ENCODE assay signal across 21 cellular contexts in genomic region chr4:52643190-52643589, GRCh38. TPM values are rescaled to one million over a fixed set of nuclear protein-coding genes. Genes with fewer than 3 reads are reported as not detected.
A peak's percentile ranks its signal among the peaks of the same experiment; 100 is the strongest.
DNase-seq lines count a peak whose midpoint lies in the region; ATAC-seq, FAIRE-seq and TF ChIP-seq lines count a peak whose summit lies in the region.
"Had no signal": no experiment of that assay in that cellular context is flagged by ENCODE, and none has a peak within 500 bp of the region (broad histone marks: within the 10 kb centered on the region; RNA-seq: fewer than 3 reads in every experiment).

No MANE protein-coding gene starts in this region.

- TF ChIP-seq CTCF in HEK293 (tag by site-specific recombination; IDR thresholded peaks at IDR 0.05), result no peak
- TF ChIP-seq CTCF in GM12878 (IDR thresholded peaks at IDR 0.05 in 2 of 3, conservative IDR thresholded peaks at IDR 0.05 in 1 of 3; ENCODE audit: control insufficient read depth in 2 of 3, extremely low read depth in 1 of 3, insufficient read depth in 1 of 3, low read depth in 3 of 3, low read length in 3 of 3), result no peak
- no peak for TF ChIP-seq CTCF in thoracic aorta (IDR thresholded peaks at IDR 0.05)

- DNase-seq in GM12892 (ENCODE audit: insufficient read length) (no peak), GM12878 (ENCODE audit: low read depth, low spot score) (no peak), thoracic aorta (ENCODE audit: low spot score) (no peak), GDM1 (lab: John Stamatoyannopoulos, UW) (no peak)
- DNase-seq: AML-193; CD4-positive, alpha-beta T cell; COR-L47; MV-4-11; NCI-H1105; NCI-H1436 treated with DMSO at 0.1 percent for 48 hours; NCI-H187 treated with DMSO at 0.1 percent for 48 hours; NCI-H526; RPMI8226 had no signal

- RAD21 ChIA-PET in GM12878 (lab: Charles Lee; ENCODE audit: unreplicated experiment), result interaction anchor here (1.1 to 2.1 kb wide), 5 partner anchors 15 to 801 kb away, joined by 3 to 8 read pairs (median 3); partner anchors contain the start of gene USP46

- ATAC-seq in GM12878, result no peak
- no peak for ATAC-seq in thoracic aorta (ENCODE audit: insufficient number of reproducible peaks, low FRiP score, low read depth)
- no peak for ATAC-seq in HG03039 (IDR thresholded peaks at IDR 0.05; ENCODE audit: unreplicated experiment)
- ATAC-seq in GM18867 (IDR thresholded peaks at IDR 0.05; ENCODE audit: unreplicated experiment), result no peak
- ATAC-seq: A549, K562 had no signal

- H3K27ac ChIP-seq in HEK293 (ENCODE audit: extremely low read depth, low read depth, low read length) (no peak overlapping the region), GM12878 (ENCODE audit: control insufficient read depth, insufficient read depth) (peak overlapping the region; percentile 61), thoracic aorta (peak overlapping the region; percentile 4 to 63)
- H3K27ac ChIP-seq: A549; BLaER1 treated with 17β-estradiol and CSF1 and Interleukin-3, amounts not matched to agents 10 nM and 100 nM had no signal

- no peaks in the 10 kb centered on the region for H4K20me1 ChIP-seq in GM12878 (ENCODE audit: control insufficient read depth, insufficient read depth)

- H3K79me2 ChIP-seq in GM12878 (ENCODE audit: control insufficient read depth, insufficient read depth, low read length), result peaks cover 60% of the 10 kb centered on the region

- BruUV-seq in GM12878 (replicated peaks; lab: Mats Ljungman, UMichigan), result no TSS peak

- intact Hi-C loops in GM12878 (cut with micrococcal nuclease; ENCODE audit: unreplicated experiment), result loop anchor here (5.0 to 10.0 kb wide), 2 partner anchors 69 to 608 kb away; partner anchors contain the start of gene SGCB

- CTCF ChIA-PET in HEK293 (lab: Yijun Ruan, JAX), result interaction anchor here (0.7 kb wide), 1 partner anchor 800 kb away, joined by 3 read pairs; the partner anchor contains the start of gene DCUN1D4
- CTCF ChIA-PET in GM12878 (lab: Yijun Ruan, JAX), result interaction anchor here (0.6 to 1.6 kb wide), 4 partner anchors 13 to 98 kb away, joined by 3 to 5 read pairs (median 4); no protein-coding TSS in a partner anchor

- H3K4me3 ChIP-seq in HEK293 (ENCODE audit: low read depth, low read length) (no peak overlapping the region), GM12878 (peak overlapping the region; percentile 1; the same call in 1 of the 2 replicates), thoracic aorta (no peak overlapping the region)
- H3K4me3 ChIP-seq: A549; BLaER1 treated with 17β-estradiol and CSF1 and Interleukin-3, amounts not matched to agents 10 nM and 100 nM; K562 had no signal

- no peak for TF ChIP-seq POLR2A in GM12892 (IDR thresholded peaks at IDR 0.05; ENCODE audit: low read depth, low read length)
- no peak for TF ChIP-seq POLR2A in GM12878 (IDR thresholded peaks at IDR 0.05; ENCODE audit: low read depth, low read length)

- peaks cover 11% of the 10 kb centered on the region for H3K4me1 ChIP-seq in HEK293 (ENCODE audit: control insufficient read depth, insufficient read depth, low read length)
- H3K4me1 ChIP-seq in GM12878 (ENCODE audit: control insufficient read depth, insufficient read depth, low read length), result peaks cover 53% of the 10 kb centered on the region
- H3K4me1 ChIP-seq in thoracic aorta (ENCODE audit: control insufficient read depth in 1 of 2, low read depth in 2 of 2), result peaks cover 37 to 69% of the 10 kb centered on the region in 2 donors

- WGBS in GM12878 (ENCODE audit: insufficient coverage, insufficient replicate concordance, low lambda C conversion rate, missing lambda C conversion rate), result 98% methylated on average over 2 of the region's 2 CpGs

- H3K4me2 ChIP-seq in GM12878 (ENCODE audit: control insufficient read depth, insufficient read depth), result peak overlapping the region; percentile 72; the same call in 1 of the 2 replicates
- H3K4me2 ChIP-seq: A549; BLaER1 treated with 17β-estradiol and CSF1 and Interleukin-3, amounts not matched to agents 10 nM and 100 nM had no signal

- in situ Hi-C loops in GM12878 (cut with MboI), result no loop called here

- no peaks in the 10 kb centered on the region for H3K27me3 ChIP-seq in GM12878 (replicated peaks in 1 of 2; ENCODE audit: control insufficient read depth in 2 of 2, insufficient read depth in 2 of 2, low read length in 1 of 2)
- H3K27me3 ChIP-seq in thoracic aorta (replicated peaks; ENCODE audit: insufficient read depth), result no peaks in the 10 kb centered on the region
- H3K27me3 ChIP-seq: BLaER1 treated with 17β-estradiol and CSF1 and Interleukin-3, amounts not matched to agents 10 nM and 100 nM had no signal

- H3K9me3 ChIP-seq in HEK293 (ENCODE audit: control insufficient read depth, insufficient read depth, low read depth, low read length) (no peaks in the 10 kb centered on the region), GM12878 (replicated peaks; ENCODE audit: control insufficient read depth, insufficient read depth, low read length) (peaks cover 2% of the 10 kb centered on the region; the same call in 2 of the 3 replicates), thoracic aorta (no peaks in the 10 kb centered on the region)
- H3K9me3 ChIP-seq: A549 had no signal

- peak; percentile 78 for FAIRE-seq in GM12892 (lab: Jason Lieb, UNC)
- no peak for FAIRE-seq in GM12878 (lab: Jason Lieb, UNC)
- FAIRE-seq: A549, G401.6, HTR-8/SVneo, K562 had no signal

- H3K36me3 ChIP-seq in HEK293 (ENCODE audit: control insufficient read depth in 2 of 2, insufficient read depth in 1 of 2, low read length in 2 of 2) (no peaks in the 10 kb centered on the region), GM12878 (ENCODE audit: control insufficient read depth in 2 of 2, insufficient read depth in 2 of 2, low read length in 1 of 2) (no peaks in the 10 kb centered on the region), thoracic aorta (no peaks in the 10 kb centered on the region)

- no peak overlapping the region for H2AFZ ChIP-seq in GM12878 (ENCODE audit: control insufficient read depth, low read depth, low read length)

- POLR2A ChIA-PET in HEK293 (lab: Yijun Ruan, JAX) (interaction anchor here (1.0 to 1.8 kb wide), 2 partner anchors 15 to 69 kb away, joined by 5 to 8 read pairs; no protein-coding TSS in a partner anchor), GM12878 (lab: Charles Lee) (interaction anchor here (1.2 to 2.0 kb wide), 4 partner anchors 12 to 69 kb away, joined by 3 to 12 read pairs (median 6); no protein-coding TSS in a partner anchor)

- no peak overlapping the region for H3K9ac ChIP-seq in GM12878 (ENCODE audit: control insufficient read depth, insufficient read depth, low read length)
- H3K9ac ChIP-seq: BLaER1 treated with 17β-estradiol and CSF1 and Interleukin-3, amounts not matched to agents 10 nM and 100 nM had no signal

- TF ChIP-seq EP300 in GM12878 (IDR thresholded peaks at IDR 0.05; ENCODE audit: borderline replicate concordance in 1 of 2, control insufficient read depth in 1 of 2, low read depth in 2 of 2, low read length in 2 of 2), result no peak

- SMC1A ChIA-PET in GM12878 (lab: Charles Lee; ENCODE audit: uncharacterized antibody, unreplicated experiment), result interaction anchor here (0.8 to 1.7 kb wide), 7 partner anchors 10 to 53 kb away, joined by 3 to 15 read pairs (median 4); no protein-coding TSS in a partner anchor

- TF ChIP-seq RAD21 in GM12878 (IDR thresholded peaks at IDR 0.05; ENCODE audit: insufficient read depth, low read depth, low read length), result no peak

TF ChIP-seq in HEK293, 187 proteins besides CTCF, POLR2A, EP300 and RAD21:
- TF ChIP-seq ZNF292 (tag by site-specific recombination; IDR thresholded peaks at IDR 0.05; ENCODE audit: borderline replicate concordance, low read depth), result no peak
- peak; percentile 65 for TF ChIP-seq SP7 (tag by site-specific recombination; IDR thresholded peaks at IDR 0.05)

TF ChIP-seq in GM12878, 131 proteins besides CTCF, POLR2A, EP300 and RAD21 (continues in another document):
- no peak for TF ChIP-seq RFX5 (IDR thresholded peaks at IDR 0.05; ENCODE audit: low read depth, low read length)

RNA-seq across cellular contexts. Expression of gene USP46, which starts 15.9 kb away (rescaled TPM):
- 9.1 TPM for polyA plus RNA-seq in GM12892 (2012; ENCODE audit: missing spikeins)
- 22.3 and 26.2 TPM in 2 replicates for total RNA-seq in GM12878 (2013; cell fraction: nucleolus; rRNA removed)
- 6.7 and 8.4 TPM in 2 replicates for total RNA-seq in GM12878 (2014; rRNA removed)
- 10.4 and 11.6 TPM in 2 replicates for total RNA-seq in GM12878 (2014; rRNA removed; fragmentation: Illumina TruSeq; extraction: Trizol)
- total RNA-seq in GM12878 (2021), result 18.8 and 20.1 TPM in 2 replicates
- 3.1 TPM for polyA plus RNA-seq in GM12878 (2011; ENCODE audit: low read depth)
- 12.4 and 15.6 TPM in 2 replicates for polyA plus RNA-seq in GM12878 (2011; rRNA removed)
- 3.8 and 3.9 TPM in 2 replicates for polyA plus RNA-seq in GM12878 (2011; cell fraction: cytosol; rRNA removed)
- polyA plus RNA-seq in GM12878 (2011; cell fraction: nucleus; rRNA removed), result 9.0 and 12.8 TPM in 2 replicates
- 4.7 and 6.8 TPM in 2 replicates for polyA plus RNA-seq in GM12878 (2012)
- 14.5 and 14.7 TPM in 2 replicates for polyA plus RNA-seq in GM12878 (2014; fragmentation: Illumina TruSeq; extraction: Trizol)
- 1 to 10 TPM; 5.3 TPM for polyA plus RNA-seq in GM12878 (2014; fragmentation: Nextera tagmentation; extraction: Ambion mirVana)
- polyA plus RNA-seq in GM12878 (2014; rRNA removed), result 7.6 and 8.7 TPM in 2 replicates
- 10 to 100 TPM; 13.1 to 13.2 TPM for polyA plus RNA-seq in GM12878 (2016; fragmentation: Nextera tagmentation; extraction: Ambion mirVana)
- polyA minus RNA-seq in GM12878 (2011; rRNA and poly(A)+ RNA removed), result 11.3 and 29.0 TPM in 2 replicates
- 3.1 and 4.0 TPM in 2 replicates for polyA minus RNA-seq in GM12878 (2011; cell fraction: cytosol; rRNA and poly(A)+ RNA removed)
- polyA minus RNA-seq in GM12878 (2011; cell fraction: nucleus; rRNA and poly(A)+ RNA removed), result 9.1 and 15.4 TPM in 2 replicates
- 10 to 100 TPM; 12.2 to 15.5 TPM for total RNA-seq in thoracic aorta
